18 cellular contexts compared by ENCODE assay signal in genomic region chr12:83141460-83141994, GRCh38.
A peak's percentile ranks its signal among the peaks of the same experiment; 100 is the strongest.
DNase-seq lines count a peak whose midpoint lies in the region; ATAC-seq lines count a peak whose summit lies in the region.
"Had no signal": no experiment of that assay in that cellular context is flagged by ENCODE, and none has a peak within 500 bp of the region (broad histone marks: within the 10 kb centered on the region; RNA-seq: fewer than 3 reads in every experiment).

No MANE protein-coding gene starts in this region.

- no peak for DNase-seq in activated CD4-positive, alpha-beta T cell treated with anti-CD3 and anti-CD28 coated beads for 36 hours
- no peak for DNase-seq in activated CD4-positive, alpha-beta T cell treated with anti-CD3 and anti-CD28 coated beads for 1 hour
- DNase-seq in activated naive CD4-positive, alpha-beta T cell treated with anti-CD3 and anti-CD28 coated beads, Interleukin-2, amount 50 U/mL, for 72 hours (ENCODE audit: low spot score in 2 of 2): no peak
- DNase-seq in activated naive CD4-positive, alpha-beta T cell treated with anti-CD3 and anti-CD28 coated beads, Interleukin-2, amount 10 ng/mL, durations not matched to agents 7 days and 5 days: no peak
- no peak for DNase-seq in activated T-helper 2 cell treated with anti-CD3 and anti-CD28 coated beads, Interferon-gamma antibody, Interleukin-2, Interleukin-4, amounts not matched to agents 10 μg/mL and 5 μg/mL and 100 μg/mL, durations not matched to agents 14 hours and 24 hours and 36 hours (ENCODE audit: low spot score)
- no peak for DNase-seq in activated naive CD4-positive, alpha-beta T cell treated with anti-CD3 and anti-CD28 coated beads, Interleukin-2, amount 50 U/mL, for 16 hours
- DNase-seq: 8988T, C1 segment of cervical spinal cord, Calu3, COR-L47, DMS53, DMS79 treated with DMSO at 0.1 percent for 48 hours, GF-D8, H9 had no signal

- no peaks in the 10 kb centered on the region for H3K36me3 Mint-ChIP-seq in activated CD4-positive, alpha-beta T cell treated with anti-CD3 and anti-CD28 coated beads for 36 hours (ENCODE audit: low read depth)
- no peaks in the 10 kb centered on the region for H3K36me3 Mint-ChIP-seq in activated naive CD4-positive, alpha-beta T cell treated with anti-CD3 and anti-CD28 coated beads, Interleukin-2, amount 50 U/mL, for 72 hours
- no peaks in the 10 kb centered on the region for H3K36me3 Mint-ChIP-seq in activated naive CD4-positive, alpha-beta T cell treated with anti-CD3 and anti-CD28 coated beads, Interleukin-2, amount 10 ng/mL, durations not matched to agents 7 days and 5 days
- no peaks in the 10 kb centered on the region for H3K36me3 Mint-ChIP-seq in activated T-helper 2 cell treated with anti-CD3 and anti-CD28 coated beads, Interferon-gamma antibody, Interleukin-2, Interleukin-4, amounts not matched to agents 10 μg/mL and 5 μg/mL and 100 μg/mL, durations not matched to agents 14 hours and 24 hours and 36 hours (ENCODE audit: low read depth)
- H3K36me3 Mint-ChIP-seq: CD4-positive, alpha-beta memory T cell had no signal

- no peak overlapping the region for H3K27ac Mint-ChIP-seq in activated CD4-positive, alpha-beta T cell treated with anti-CD3 and anti-CD28 coated beads for 36 hours
- H3K27ac Mint-ChIP-seq in activated naive CD4-positive, alpha-beta T cell treated with anti-CD3 and anti-CD28 coated beads, Interleukin-2, amount 50 U/mL, for 72 hours: no peak overlapping the region
- no peak overlapping the region for H3K27ac Mint-ChIP-seq in activated naive CD4-positive, alpha-beta T cell treated with anti-CD3 and anti-CD28 coated beads, Interleukin-2, amount 10 ng/mL, durations not matched to agents 7 days and 5 days
- H3K27ac Mint-ChIP-seq in activated T-helper 2 cell treated with anti-CD3 and anti-CD28 coated beads, Interferon-gamma antibody, Interleukin-2, Interleukin-4, amounts not matched to agents 10 μg/mL and 5 μg/mL and 100 μg/mL, durations not matched to agents 14 hours and 24 hours and 36 hours: peak overlapping the region; percentile 69
- H3K27ac Mint-ChIP-seq: CD4-positive, alpha-beta memory T cell; GM23338; H9 had no signal

- H3K9me3 Mint-ChIP-seq in activated CD4-positive, alpha-beta T cell treated with anti-CD3 and anti-CD28 coated beads for 36 hours (ENCODE audit: low read depth): no peaks in the 10 kb centered on the region
- H3K9me3 Mint-ChIP-seq in activated naive CD4-positive, alpha-beta T cell treated with anti-CD3 and anti-CD28 coated beads, Interleukin-2, amount 50 U/mL, for 72 hours: peaks cover 0 to 11% of the 10 kb centered on the region in 2 donors
- no peaks in the 10 kb centered on the region for H3K9me3 Mint-ChIP-seq in activated naive CD4-positive, alpha-beta T cell treated with anti-CD3 and anti-CD28 coated beads, Interleukin-2, amount 10 ng/mL, durations not matched to agents 7 days and 5 days
- peaks cover 4% of the 10 kb centered on the region for H3K9me3 Mint-ChIP-seq in activated T-helper 2 cell treated with anti-CD3 and anti-CD28 coated beads, Interferon-gamma antibody, Interleukin-2, Interleukin-4, amounts not matched to agents 10 μg/mL and 5 μg/mL and 100 μg/mL, durations not matched to agents 14 hours and 24 hours and 36 hours

- no peak overlapping the region for H3K4me3 Mint-ChIP-seq in activated CD4-positive, alpha-beta T cell treated with anti-CD3 and anti-CD28 coated beads for 36 hours
- H3K4me3 Mint-ChIP-seq in activated naive CD4-positive, alpha-beta T cell treated with anti-CD3 and anti-CD28 coated beads, Interleukin-2, amount 10 ng/mL, durations not matched to agents 7 days and 5 days: no peak overlapping the region
- H3K4me3 Mint-ChIP-seq in activated T-helper 2 cell treated with anti-CD3 and anti-CD28 coated beads, Interferon-gamma antibody, Interleukin-2, Interleukin-4, amounts not matched to agents 10 μg/mL and 5 μg/mL and 100 μg/mL, durations not matched to agents 14 hours and 24 hours and 36 hours (ENCODE audit: low read depth): no peak overlapping the region
- H3K4me3 Mint-ChIP-seq: CD4-positive, alpha-beta memory T cell; GM23338; H9 had no signal

- H3K4me1 Mint-ChIP-seq in activated CD4-positive, alpha-beta T cell treated with anti-CD3 and anti-CD28 coated beads for 36 hours: peaks cover 2% of the 10 kb centered on the region
- no peaks in the 10 kb centered on the region for H3K4me1 Mint-ChIP-seq in activated naive CD4-positive, alpha-beta T cell treated with anti-CD3 and anti-CD28 coated beads, Interleukin-2, amount 10 ng/mL, durations not matched to agents 7 days and 5 days
- no peaks in the 10 kb centered on the region for H3K4me1 Mint-ChIP-seq in activated T-helper 2 cell treated with anti-CD3 and anti-CD28 coated beads, Interferon-gamma antibody, Interleukin-2, Interleukin-4, amounts not matched to agents 10 μg/mL and 5 μg/mL and 100 μg/mL, durations not matched to agents 14 hours and 24 hours and 36 hours (ENCODE audit: low read depth)
- H3K4me1 Mint-ChIP-seq: CD4-positive, alpha-beta memory T cell had no signal

- POLR2A ChIA-PET in activated CD4-positive, alpha-beta T cell treated with anti-CD3 and anti-CD28 coated beads for 36 hours (lab: Charles Lee): no interaction called here

- ATAC-seq in activated CD4-positive, alpha-beta T cell treated with anti-CD3 and anti-CD28 coated beads for 36 hours: peak; percentile 94
- ATAC-seq in activated naive CD4-positive, alpha-beta T cell treated with anti-CD3 and anti-CD28 coated beads, Interleukin-2, amount 50 U/mL, for 72 hours: peak; percentile 40 to 98
- no peak for ATAC-seq in HG03571 (IDR thresholded peaks at IDR 0.05; ENCODE audit: unreplicated experiment)
- ATAC-seq: GM23338, HCT116 had no signal

- intact Hi-C loops in activated CD4-positive, alpha-beta T cell treated with anti-CD3 and anti-CD28 coated beads for 36 hours (cut with DNase I, micrococcal nuclease): loop anchor here in 1 of 2 experiments (1.0 kb wide), 1 partner anchor 18 kb away; no protein-coding TSS in a partner anchor
- intact Hi-C loops in activated T-helper 2 cell treated with anti-CD3 and anti-CD28 coated beads, Interferon-gamma antibody, Interleukin-2, Interleukin-4, amounts not matched to agents 10 μg/mL and 5 μg/mL and 100 μg/mL, durations not matched to agents 14 hours and 24 hours and 36 hours (cut with micrococcal nuclease): loop anchor here (1.0 to 2.0 kb wide), 2 partner anchors 9 to 19 kb away; no protein-coding TSS in a partner anchor

- CTCF ChIA-PET in activated CD4-positive, alpha-beta T cell treated with anti-CD3 and anti-CD28 coated beads for 36 hours (lab: Charles Lee): no interaction called here
- CTCF ChIA-PET in activated naive CD4-positive, alpha-beta T cell treated with anti-CD3 and anti-CD28 coated beads, Interleukin-2, amount 10 ng/mL, durations not matched to agents 7 days and 5 days (lab: Charles Lee): no interaction called here

- H3K27me3 Mint-ChIP-seq in activated CD4-positive, alpha-beta T cell treated with anti-CD3 and anti-CD28 coated beads for 36 hours: no peaks in the 10 kb centered on the region
- H3K27me3 Mint-ChIP-seq in activated naive CD4-positive, alpha-beta T cell treated with anti-CD3 and anti-CD28 coated beads, Interleukin-2, amount 10 ng/mL, durations not matched to agents 7 days and 5 days: no peaks in the 10 kb centered on the region
- no peaks in the 10 kb centered on the region for H3K27me3 Mint-ChIP-seq in activated T-helper 2 cell treated with anti-CD3 and anti-CD28 coated beads, Interferon-gamma antibody, Interleukin-2, Interleukin-4, amounts not matched to agents 10 μg/mL and 5 μg/mL and 100 μg/mL, durations not matched to agents 14 hours and 24 hours and 36 hours (ENCODE audit: low read depth)
- H3K27me3 Mint-ChIP-seq: CD4-positive, alpha-beta memory T cell had no signal
